1 cellular context compared by ENCODE assay signal in genomic region chr12:65325183-65325582, GRCh38.
TF ChIP-seq lines count a peak whose summit lies in the region.

No MANE protein-coding gene starts in this region.

TF ChIP-seq in H1, 55 proteins besides CTCF, POLR2A, EP300 and RAD21:
- TF ChIP-seq, protein P1, sequence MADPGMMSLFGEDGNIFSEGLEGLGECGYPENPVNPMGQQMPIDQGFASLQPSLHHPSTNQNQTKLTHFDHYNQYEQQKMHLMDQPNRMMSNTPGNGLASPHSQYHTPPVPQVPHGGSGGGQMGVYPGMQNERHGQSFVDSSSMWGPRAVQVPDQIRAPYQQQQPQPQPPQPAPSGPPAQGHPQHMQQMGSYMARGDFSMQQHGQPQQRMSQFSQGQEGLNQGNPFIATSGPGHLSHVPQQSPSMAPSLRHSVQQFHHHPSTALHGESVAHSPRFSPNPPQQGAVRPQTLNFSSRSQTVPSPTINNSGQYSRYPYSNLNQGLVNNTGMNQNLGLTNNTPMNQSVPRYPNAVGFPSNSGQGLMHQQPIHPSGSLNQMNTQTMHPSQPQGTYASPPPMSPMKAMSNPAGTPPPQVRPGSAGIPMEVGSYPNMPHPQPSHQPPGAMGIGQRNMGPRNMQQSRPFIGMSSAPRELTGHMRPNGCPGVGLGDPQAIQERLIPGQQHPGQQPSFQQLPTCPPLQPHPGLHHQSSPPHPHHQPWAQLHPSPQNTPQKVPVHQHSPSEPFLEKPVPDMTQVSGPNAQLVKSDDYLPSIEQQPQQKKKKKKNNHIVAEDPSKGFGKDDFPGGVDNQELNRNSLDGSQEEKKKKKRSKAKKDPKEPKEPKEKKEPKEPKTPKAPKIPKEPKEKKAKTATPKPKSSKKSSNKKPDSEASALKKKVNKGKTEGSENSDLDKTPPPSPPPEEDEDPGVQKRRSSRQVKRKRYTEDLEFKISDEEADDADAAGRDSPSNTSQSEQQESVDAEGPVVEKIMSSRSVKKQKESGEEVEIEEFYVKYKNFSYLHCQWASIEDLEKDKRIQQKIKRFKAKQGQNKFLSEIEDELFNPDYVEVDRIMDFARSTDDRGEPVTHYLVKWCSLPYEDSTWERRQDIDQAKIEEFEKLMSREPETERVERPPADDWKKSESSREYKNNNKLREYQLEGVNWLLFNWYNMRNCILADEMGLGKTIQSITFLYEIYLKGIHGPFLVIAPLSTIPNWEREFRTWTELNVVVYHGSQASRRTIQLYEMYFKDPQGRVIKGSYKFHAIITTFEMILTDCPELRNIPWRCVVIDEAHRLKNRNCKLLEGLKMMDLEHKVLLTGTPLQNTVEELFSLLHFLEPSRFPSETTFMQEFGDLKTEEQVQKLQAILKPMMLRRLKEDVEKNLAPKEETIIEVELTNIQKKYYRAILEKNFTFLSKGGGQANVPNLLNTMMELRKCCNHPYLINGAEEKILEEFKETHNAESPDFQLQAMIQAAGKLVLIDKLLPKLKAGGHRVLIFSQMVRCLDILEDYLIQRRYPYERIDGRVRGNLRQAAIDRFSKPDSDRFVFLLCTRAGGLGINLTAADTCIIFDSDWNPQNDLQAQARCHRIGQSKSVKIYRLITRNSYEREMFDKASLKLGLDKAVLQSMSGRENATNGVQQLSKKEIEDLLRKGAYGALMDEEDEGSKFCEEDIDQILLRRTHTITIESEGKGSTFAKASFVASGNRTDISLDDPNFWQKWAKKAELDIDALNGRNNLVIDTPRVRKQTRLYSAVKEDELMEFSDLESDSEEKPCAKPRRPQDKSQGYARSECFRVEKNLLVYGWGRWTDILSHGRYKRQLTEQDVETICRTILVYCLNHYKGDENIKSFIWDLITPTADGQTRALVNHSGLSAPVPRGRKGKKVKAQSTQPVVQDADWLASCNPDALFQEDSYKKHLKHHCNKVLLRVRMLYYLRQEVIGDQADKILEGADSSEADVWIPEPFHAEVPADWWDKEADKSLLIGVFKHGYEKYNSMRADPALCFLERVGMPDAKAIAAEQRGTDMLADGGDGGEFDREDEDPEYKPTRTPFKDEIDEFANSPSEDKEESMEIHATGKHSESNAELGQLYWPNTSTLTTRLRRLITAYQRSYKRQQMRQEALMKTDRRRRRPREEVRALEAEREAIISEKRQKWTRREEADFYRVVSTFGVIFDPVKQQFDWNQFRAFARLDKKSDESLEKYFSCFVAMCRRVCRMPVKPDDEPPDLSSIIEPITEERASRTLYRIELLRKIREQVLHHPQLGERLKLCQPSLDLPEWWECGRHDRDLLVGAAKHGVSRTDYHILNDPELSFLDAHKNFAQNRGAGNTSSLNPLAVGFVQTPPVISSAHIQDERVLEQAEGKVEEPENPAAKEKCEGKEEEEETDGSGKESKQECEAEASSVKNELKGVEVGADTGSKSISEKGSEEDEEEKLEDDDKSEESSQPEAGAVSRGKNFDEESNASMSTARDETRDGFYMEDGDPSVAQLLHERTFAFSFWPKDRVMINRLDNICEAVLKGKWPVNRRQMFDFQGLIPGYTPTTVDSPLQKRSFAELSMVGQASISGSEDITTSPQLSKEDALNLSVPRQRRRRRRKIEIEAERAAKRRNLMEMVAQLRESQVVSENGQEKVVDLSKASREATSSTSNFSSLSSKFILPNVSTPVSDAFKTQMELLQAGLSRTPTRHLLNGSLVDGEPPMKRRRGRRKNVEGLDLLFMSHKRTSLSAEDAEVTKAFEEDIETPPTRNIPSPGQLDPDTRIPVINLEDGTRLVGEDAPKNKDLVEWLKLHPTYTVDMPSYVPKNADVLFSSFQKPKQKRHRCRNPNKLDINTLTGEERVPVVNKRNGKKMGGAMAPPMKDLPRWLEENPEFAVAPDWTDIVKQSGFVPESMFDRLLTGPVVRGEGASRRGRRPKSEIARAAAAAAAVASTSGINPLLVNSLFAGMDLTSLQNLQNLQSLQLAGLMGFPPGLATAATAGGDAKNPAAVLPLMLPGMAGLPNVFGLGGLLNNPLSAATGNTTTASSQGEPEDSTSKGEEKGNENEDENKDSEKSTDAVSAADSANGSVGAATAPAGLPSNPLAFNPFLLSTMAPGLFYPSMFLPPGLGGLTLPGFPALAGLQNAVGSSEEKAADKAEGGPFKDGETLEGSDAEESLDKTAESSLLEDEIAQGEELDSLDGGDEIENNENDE (IDR thresholded peaks at IDR 0.05; ENCODE audit: insufficient replicate concordance, low read length), result no peak
